In the genomic region with DNA sequence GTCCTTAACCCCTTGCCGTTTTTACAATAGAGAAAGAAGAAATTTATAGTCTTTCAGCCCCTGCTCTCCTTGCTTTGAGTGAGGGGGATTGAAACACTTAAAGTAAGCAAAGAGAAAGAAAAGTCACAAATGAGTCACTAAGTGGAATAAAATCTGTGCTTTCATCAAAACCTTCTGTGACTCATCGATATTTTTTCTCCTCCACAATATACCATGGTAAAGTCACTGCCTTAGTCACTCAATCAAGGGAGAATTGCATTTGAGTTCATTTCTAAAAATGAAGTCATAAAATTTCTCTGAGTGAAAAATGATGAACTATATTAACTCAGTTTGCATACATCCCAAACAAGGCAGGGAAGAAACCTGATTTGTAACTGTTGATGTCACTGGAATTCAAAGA, we compare ENCODE assay signal across 14 cellular contexts.
DNase-seq lines count a peak whose midpoint lies in the region; ATAC-seq and TF ChIP-seq lines count a peak whose summit lies in the region.
"Had no signal": no experiment of that assay in that cellular context is flagged by ENCODE, and none has a peak within 500 bp of the region (broad histone marks: within the 10 kb centered on the region; RNA-seq: fewer than 3 reads in every experiment).

No MANE protein-coding gene starts in this region.

- no peak overlapping the region for H3K27ac ChIP-seq in naive thymus-derived CD4-positive, alpha-beta T cell (ENCODE audit: low read depth, low read length)
- H3K27ac ChIP-seq: heart right ventricle, left lung, neural progenitor cell, uterus had no signal

- intact Hi-C loops in naive thymus-derived CD4-positive, alpha-beta T cell (cut with micrococcal nuclease), result no loop called here
- intact Hi-C loops in activated CD4-positive, alpha-beta T cell treated with anti-CD3 and anti-CD28 coated beads, Interleukin-2, amount 10 ng/mL, durations not matched to agents 24 days and 14 days (cut with micrococcal nuclease), result no loop called here

- no peak for ATAC-seq in naive thymus-derived CD4-positive, alpha-beta T cell
- ATAC-seq in GM19452 (IDR thresholded peaks at IDR 0.05; ENCODE audit: unreplicated experiment), result no peak
- ATAC-seq: activated naive CD4-positive, alpha-beta T cell treated with anti-CD3 and anti-CD28 coated beads, Interleukin-2, amount 50 U/mL, for 72 hours; heart right ventricle; left lung had no signal

- H3K4me3 ChIP-seq in WI38 (ENCODE audit: low read depth, low read length) (peak overlapping the region; percentile 22), fibroblast of villous mesenchyme (ENCODE audit: low read depth, low read length) (no peak overlapping the region)
- no peak overlapping the region for H3K4me3 ChIP-seq in naive thymus-derived CD4-positive, alpha-beta T cell (ENCODE audit: low read length)
- H3K4me3 ChIP-seq: heart right ventricle, left lung, neural progenitor cell, uterus had no signal

- no peaks in the 10 kb centered on the region for H3K9me3 ChIP-seq in naive thymus-derived CD4-positive, alpha-beta T cell (ENCODE audit: control insufficient read depth in 2 of 3, low read length in 3 of 3)
- H3K9me3 ChIP-seq: heart right ventricle, left lung, uterus had no signal

- DNase-seq in A172 (ENCODE audit: low spot score) (peak; percentile 69), HCEC 1CT (peak; percentile 96), fibroblast of villous mesenchyme (ENCODE audit: low read depth) (peak; percentile 65), CD1c-positive myeloid dendritic cell (ENCODE audit: extremely low spot score) (no peak)
- no peak for DNase-seq in naive thymus-derived CD4-positive, alpha-beta T cell
- DNase-seq in activated CD4-positive, alpha-beta T cell treated with anti-CD3 and anti-CD28 coated beads, Interleukin-2, amount 10 ng/mL, durations not matched to agents 24 days and 14 days, result no peak
- DNase-seq: heart right ventricle, left lung, NCI-H2171 treated with DMSO at 0.1 percent for 48 hours, uterus had no signal

- H3K27me3 ChIP-seq in naive thymus-derived CD4-positive, alpha-beta T cell (ENCODE audit: control insufficient read depth in 2 of 2, insufficient read depth in 2 of 2, low read length in 2 of 2), result no peaks in the 10 kb centered on the region
- H3K27me3 ChIP-seq: heart right ventricle, left lung, neural progenitor cell, uterus had no signal

- H3K4me1 ChIP-seq in naive thymus-derived CD4-positive, alpha-beta T cell (ENCODE audit: control insufficient read depth in 2 of 2, insufficient read depth in 2 of 2, low read length in 2 of 2), result no peaks in the 10 kb centered on the region
- H3K4me1 ChIP-seq: heart right ventricle, left lung, uterus had no signal

- CTCF ChIA-PET in naive thymus-derived CD4-positive, alpha-beta T cell (lab: Charles Lee), result no interaction called here

- no peaks in the 10 kb centered on the region for H3K4me1 Mint-ChIP-seq in naive thymus-derived CD4-positive, alpha-beta T cell
- no peaks in the 10 kb centered on the region for H3K4me1 Mint-ChIP-seq in activated CD4-positive, alpha-beta T cell treated with anti-CD3 and anti-CD28 coated beads, Interleukin-2, amount 10 ng/mL, durations not matched to agents 24 days and 14 days

- no peaks in the 10 kb centered on the region for H3K36me3 Mint-ChIP-seq in naive thymus-derived CD4-positive, alpha-beta T cell
- no peaks in the 10 kb centered on the region for H3K36me3 Mint-ChIP-seq in activated CD4-positive, alpha-beta T cell treated with anti-CD3 and anti-CD28 coated beads, Interleukin-2, amount 10 ng/mL, durations not matched to agents 24 days and 14 days (ENCODE audit: low read depth)
- H3K36me3 Mint-ChIP-seq: activated naive CD4-positive, alpha-beta T cell treated with anti-CD3 and anti-CD28 coated beads, Interleukin-2, amount 50 U/mL, for 72 hours; neural progenitor cell had no signal

- H3K36me3 ChIP-seq in naive thymus-derived CD4-positive, alpha-beta T cell (ENCODE audit: control insufficient read depth in 2 of 3, insufficient read depth in 3 of 3, low read length in 3 of 3), result no peaks in the 10 kb centered on the region
- H3K36me3 ChIP-seq: heart right ventricle, left lung, neural progenitor cell, uterus had no signal

- H3K27me3 Mint-ChIP-seq in naive thymus-derived CD4-positive, alpha-beta T cell, result no peaks in the 10 kb centered on the region
- no peaks in the 10 kb centered on the region for H3K27me3 Mint-ChIP-seq in activated CD4-positive, alpha-beta T cell treated with anti-CD3 and anti-CD28 coated beads, Interleukin-2, amount 10 ng/mL, durations not matched to agents 24 days and 14 days

- peaks cover 0 to 11% (median 4%) of the 10 kb centered on the region in 11 donors for H3K9me3 Mint-ChIP-seq in naive thymus-derived CD4-positive, alpha-beta T cell
- no peaks in the 10 kb centered on the region for H3K9me3 Mint-ChIP-seq in activated CD4-positive, alpha-beta T cell treated with anti-CD3 and anti-CD28 coated beads, Interleukin-2, amount 10 ng/mL, durations not matched to agents 24 days and 14 days
- H3K9me3 Mint-ChIP-seq: neural progenitor cell had no signal

- TF ChIP-seq CTCF in WI38 (IDR thresholded peaks at IDR 0.05; ENCODE audit: low read depth, low read length) (no peak), fibroblast of villous mesenchyme (IDR thresholded peaks at IDR 0.05; ENCODE audit: insufficient read depth, low read depth, low read length) (no peak)

- H3K4me3 Mint-ChIP-seq in naive thymus-derived CD4-positive, alpha-beta T cell, result no peak overlapping the region
- no peak overlapping the region for H3K4me3 Mint-ChIP-seq in activated CD4-positive, alpha-beta T cell treated with anti-CD3 and anti-CD28 coated beads, Interleukin-2, amount 10 ng/mL, durations not matched to agents 24 days and 14 days
- H3K4me3 Mint-ChIP-seq: neural progenitor cell had no signal

- no peak overlapping the region for H3K27ac Mint-ChIP-seq in naive thymus-derived CD4-positive, alpha-beta T cell
- H3K27ac Mint-ChIP-seq in activated CD4-positive, alpha-beta T cell treated with anti-CD3 and anti-CD28 coated beads, Interleukin-2, amount 10 ng/mL, durations not matched to agents 24 days and 14 days, result no peak overlapping the region
- H3K27ac Mint-ChIP-seq: activated naive CD4-positive, alpha-beta T cell treated with anti-CD3 and anti-CD28 coated beads, Interleukin-2, amount 50 U/mL, for 72 hours; neural progenitor cell had no signal

- POLR2A ChIA-PET in naive thymus-derived CD4-positive, alpha-beta T cell (lab: Charles Lee), result no interaction called here

Comparison
In these comparisons a context has a peak if more than half of its experiments do, and no peak if none do; other contexts are left out.
1. DNase-seq: peak in A172 (single experiment), HCEC 1CT (single experiment) and fibroblast of villous mesenchyme (single experiment); none in naive thymus-derived CD4-positive, alpha-beta T cell (0 of 9), activated CD4-positive, alpha-beta T cell treated with anti-CD3 and anti-CD28 coated beads, Interleukin-2, amount 10 ng/mL, durations not matched to agents 24 days and 14 days (single experiment) and CD1c-positive myeloid dendritic cell (single experiment).